In genomic region chr1:225845633-225846259, GRCh38 we compare ENCODE assay signal across 1 cellular context.
TF ChIP-seq lines count a peak whose summit lies in the region.

No MANE protein-coding gene starts in this region.

TF ChIP-seq in HEK293, 187 proteins besides CTCF, POLR2A, EP300 and RAD21 (continued from another document):
- TF ChIP-seq, protein P1, sequence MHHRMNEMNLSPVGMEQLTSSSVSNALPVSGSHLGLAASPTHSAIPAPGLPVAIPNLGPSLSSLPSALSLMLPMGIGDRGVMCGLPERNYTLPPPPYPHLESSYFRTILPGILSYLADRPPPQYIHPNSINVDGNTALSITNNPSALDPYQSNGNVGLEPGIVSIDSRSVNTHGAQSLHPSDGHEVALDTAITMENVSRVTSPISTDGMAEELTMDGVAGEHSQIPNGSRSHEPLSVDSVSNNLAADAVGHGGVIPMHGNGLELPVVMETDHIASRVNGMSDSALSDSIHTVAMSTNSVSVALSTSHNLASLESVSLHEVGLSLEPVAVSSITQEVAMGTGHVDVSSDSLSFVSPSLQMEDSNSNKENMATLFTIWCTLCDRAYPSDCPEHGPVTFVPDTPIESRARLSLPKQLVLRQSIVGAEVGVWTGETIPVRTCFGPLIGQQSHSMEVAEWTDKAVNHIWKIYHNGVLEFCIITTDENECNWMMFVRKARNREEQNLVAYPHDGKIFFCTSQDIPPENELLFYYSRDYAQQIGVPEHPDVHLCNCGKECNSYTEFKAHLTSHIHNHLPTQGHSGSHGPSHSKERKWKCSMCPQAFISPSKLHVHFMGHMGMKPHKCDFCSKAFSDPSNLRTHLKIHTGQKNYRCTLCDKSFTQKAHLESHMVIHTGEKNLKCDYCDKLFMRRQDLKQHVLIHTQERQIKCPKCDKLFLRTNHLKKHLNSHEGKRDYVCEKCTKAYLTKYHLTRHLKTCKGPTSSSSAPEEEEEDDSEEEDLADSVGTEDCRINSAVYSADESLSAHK (tag by site-specific recombination; IDR thresholded peaks at IDR 0.05): no peak
- TF ChIP-seq ZFHX2 (tag by site-specific recombination; conservative IDR thresholded peaks at IDR 0.05): peak; percentile 34; the same call in 1 of the 2 replicates
